In the genomic region with DNA sequence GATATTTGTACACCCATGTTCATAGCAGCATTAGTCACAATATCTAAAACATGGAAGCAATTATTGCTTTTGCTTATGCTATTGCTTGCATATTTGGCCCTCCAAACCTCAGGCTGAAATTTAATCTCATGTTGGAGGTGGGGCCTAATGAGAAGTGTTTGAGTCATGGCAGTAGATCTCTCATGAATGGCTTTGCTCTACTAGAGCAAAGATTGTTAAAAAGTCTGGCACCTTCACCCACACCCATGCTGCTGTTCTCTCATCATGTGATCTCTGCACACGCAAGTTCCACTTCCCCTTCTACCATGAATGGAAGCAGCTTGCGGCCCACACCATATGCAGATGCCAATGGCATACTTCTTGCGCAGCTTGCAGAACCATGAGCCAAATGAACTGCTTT, we compare ENCODE assay signal across 19 cellular contexts. TPM values are rescaled to one million over a fixed set of nuclear protein-coding genes. Genes with fewer than 3 reads are reported as not detected.
DNase-seq lines count a peak whose midpoint lies in the region; ATAC-seq and TF ChIP-seq lines count a peak whose summit lies in the region.
"Had no signal": no experiment of that assay in that cellular context is flagged by ENCODE, and none has a peak within 500 bp of the region (broad histone marks: within the 10 kb centered on the region; RNA-seq: fewer than 3 reads in every experiment).

No MANE protein-coding gene starts in this region.

- no peak for ATAC-seq in HG02840 (IDR thresholded peaks at IDR 0.05; ENCODE audit: low FRiP score, unreplicated experiment)

- no peaks in the 10 kb centered on the region for H3K9me3 ChIP-seq in SK-N-MC (ENCODE audit: low read depth, low read length)
- H3K9me3 ChIP-seq: SJCRH30, uterus had no signal

- TF ChIP-seq CTCF in AG10803 (conservative IDR thresholded peaks at IDR 0.05; ENCODE audit: low read length) (no peak), HFF-Myc (IDR thresholded peaks at IDR 0.05; ENCODE audit: low read depth, low read length, missing control alignments) (no peak), fibroblast of the aortic adventitia (IDR thresholded peaks at IDR 0.05; ENCODE audit: insufficient read depth, low read length) (no peak)

- H3K4me3 ChIP-seq in AG10803 (ENCODE audit: low read length) (no peak overlapping the region), HFF-Myc (replicated peaks; ENCODE audit: low read depth, low read length) (no peak overlapping the region), SK-N-MC (no peak overlapping the region), fibroblast of the aortic adventitia (ENCODE audit: low read depth, low read length) (no peak overlapping the region)
- H3K4me3 ChIP-seq: SJCRH30, uterus had no signal

- H3K27ac ChIP-seq in SK-N-MC = peak overlapping the region; percentile 70
- H3K27ac ChIP-seq: C4-2B, SJCRH30, uterus had no signal

- DNase-seq in AG10803 (ENCODE audit: low read depth) (peak; percentile 84), HFF-Myc (ENCODE audit: extremely low read depth, low read depth) (peak; percentile 59), SK-N-MC (ENCODE audit: low read depth, low spot score) (no peak), fibroblast of the aortic adventitia (ENCODE audit: low read depth) (peak; percentile 78), COR-L47 (lab: John Stamatoyannopoulos, UW) (no peak), activated gamma-delta T cell (lab: John Stamatoyannopoulos, UW) (no peak)
- DNase-seq in activated CD8-positive, alpha-beta memory T cell treated with anti-CD3 and anti-CD28 coated beads, Interleukin-2, amount 50 U/mL, for 48 hours = no peak
- DNase-seq: activated CD4-positive, alpha-beta T cell treated with anti-CD3 and anti-CD28 coated beads for 1 hour; cerebellar nuclear complex; foreskin melanocyte; KG1; kidney glomerular epithelial cell; NCI-H446; nephron progenitor cell; SJCRH30; small intestine; uterus had no signal

- H3K36me3 ChIP-seq in SK-N-MC (ENCODE audit: insufficient read depth, low read length) = no peaks in the 10 kb centered on the region
- H3K36me3 ChIP-seq: SJCRH30, uterus had no signal

- H3K9ac ChIP-seq in SK-N-MC (ENCODE audit: insufficient read length) = no peak overlapping the region

RNA-seq across cellular contexts. Expression of gene AHCYL1, which starts 15.1 kb away (rescaled TPM):
- 48.5 and 59.3 TPM in 2 replicates for total RNA-seq in fibroblast of the aortic adventitia (ENCODE audit: low replicate concordance)

RNA-seq across cellular contexts. Expression of gene CSF1, which starts 58.8 kb away (rescaled TPM):
- 36.5 and 61.9 TPM in 2 replicates for total RNA-seq in fibroblast of the aortic adventitia (ENCODE audit: low replicate concordance)

Comparison
In these comparisons a context has a peak if more than half of its experiments do, and no peak if none do; other contexts are left out.
1. DNase-seq: peak in AG10803 (single experiment), HFF-Myc (single experiment) and fibroblast of the aortic adventitia (single experiment); none in SK-N-MC (single experiment), COR-L47 (single experiment), activated gamma-delta T cell (single experiment) and activated CD8-positive, alpha-beta memory T cell treated with anti-CD3 and anti-CD28 coated beads, Interleukin-2, amount 50 U/mL, for 48 hours (single experiment).